8 cellular contexts compared by ENCODE assay signal in the genomic region with DNA sequence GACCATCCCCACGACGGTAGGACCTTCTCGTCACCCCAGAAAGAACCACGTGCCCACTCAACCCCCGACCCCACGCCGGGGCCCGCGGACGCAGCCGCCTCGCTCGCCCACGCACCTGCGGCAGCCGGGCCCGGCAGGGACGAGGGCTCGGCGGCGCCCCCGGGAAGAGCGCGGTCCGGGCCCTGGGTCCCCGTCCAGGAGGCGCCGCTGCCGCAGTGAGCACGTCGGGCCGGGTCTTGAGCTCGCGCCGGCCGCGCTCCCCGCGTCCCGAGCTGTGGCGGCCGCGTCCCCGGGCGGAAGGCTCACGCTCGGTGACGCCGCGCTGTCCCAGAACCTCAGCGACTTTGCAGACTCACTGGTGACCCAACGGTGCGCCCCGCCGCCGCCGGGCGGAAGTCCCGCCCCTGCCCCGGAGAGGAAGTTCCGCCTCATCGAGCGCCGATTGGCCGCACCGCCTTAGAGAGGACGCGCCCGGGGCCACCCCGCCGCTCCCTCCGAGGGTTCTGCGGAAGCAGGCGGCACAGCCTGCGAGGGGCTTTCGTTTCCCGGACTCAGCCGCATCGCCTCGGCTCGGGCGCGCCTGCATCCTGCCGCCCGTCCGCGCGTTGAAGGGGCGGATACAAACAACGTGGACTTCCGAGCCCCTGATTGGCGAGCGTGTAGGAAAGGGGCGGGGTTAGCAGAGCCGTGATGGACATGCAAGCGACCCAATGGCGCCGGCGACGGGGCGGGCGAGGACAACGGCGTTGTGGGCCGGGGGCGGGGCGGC. TPM values are rescaled to one million over a fixed set of nuclear protein-coding genes. Genes with fewer than 3 reads are reported as not detected.
A peak's percentile ranks its signal among the peaks of the same experiment; 100 is the strongest.
DNase-seq lines count a peak whose midpoint lies in the region; ATAC-seq and TF ChIP-seq lines count a peak whose summit lies in the region.

No MANE protein-coding gene starts in this region.

- TF ChIP-seq CTCF in lower leg skin (IDR thresholded peaks at IDR 0.05), result no peak

- ATAC-seq in GM19397 (IDR thresholded peaks at IDR 0.05; ENCODE audit: unreplicated experiment), result peak; percentile 69
- ATAC-seq in HG03558 (IDR thresholded peaks at IDR 0.05; ENCODE audit: extremely low read depth, unreplicated experiment), result peak; percentile 34

- WGBS in lower leg skin, 2 donors, result 1 to 3% methylated on average over 27 to 43 of the region's 107 CpGs

- intact Hi-C loops in lower leg skin (cut with DNase I; ENCODE audit: low total_unique reads), result no loop called here

- H3K4me3 ChIP-seq in lower leg skin (ENCODE audit: low read depth, poor library complexity, severe bottlenecking), result peak overlapping the region; percentile 67

- no peak for TF ChIP-seq POLR2A in lower leg skin (IDR thresholded peaks at IDR 0.05)

- DNase-seq in CD1c-positive myeloid dendritic cell (ENCODE audit: extremely low spot score) (peak; percentile 96), NCI-H748 treated with DMSO at 0.1 percent for 48 hours (lab: John Stamatoyannopoulos, UW) (peak; percentile 68), dermis microvascular lymphatic vessel endothelial cell (ENCODE audit: low read depth in 2 of 2) (peak; percentile 91 to 97), lower leg skin (ENCODE audit: low spot score in 2 of 2) (peak; percentile 97 to 100)
- DNase-seq in activated CD4-positive, alpha-beta T cell treated with anti-CD3 and anti-CD28 coated beads, Interleukin-2, amount 50 U/mL, for 48 hours, result peak; percentile 98 to 99
- DNase-seq in stimulated activated CD4-positive, alpha-beta T cell treated with anti-CD3 and anti-CD28 coated beads, Interleukin-4, amount 100 ng/mL, for 24 hours, result peak; percentile 98

RNA-seq across cellular contexts. Expression of a gene that starts 0.8 kb away (rescaled TPM):
- total RNA-seq in dermis microvascular lymphatic vessel endothelial cell (9.2 and 12.9 TPM in 2 replicates), lower leg skin (100 to 1,000 TPM; 103 to 161 (median 122) TPM)

RNA-seq across cellular contexts. Expression of a gene that starts 19.3 kb away (rescaled TPM):
- total RNA-seq in dermis microvascular lymphatic vessel endothelial cell, result 12.3 and 28.8 TPM in 2 replicates
- 10 to 100 TPM; 33.2 to 46.1 (median 43.5) TPM for total RNA-seq in lower leg skin

RNA-seq across cellular contexts. Expression of a gene that starts 22.3 kb away (rescaled TPM):
- total RNA-seq in dermis microvascular lymphatic vessel endothelial cell (1.3 and 3.0 TPM in 2 replicates), lower leg skin (1 to 10 TPM in 1 of 4 donors, under 1 TPM in 3; 0.49 to 1.0 (median 0.57) TPM)

RNA-seq across cellular contexts. Expression of a gene that starts 28.9 kb away (rescaled TPM):
- total RNA-seq in dermis microvascular lymphatic vessel endothelial cell (not detected in 2 replicates), lower leg skin (not detected)

RNA-seq across cellular contexts. Expression of a gene that starts 41.7 kb away (rescaled TPM):
- under 0.01 and 0.13 TPM in 2 replicates for total RNA-seq in dermis microvascular lymphatic vessel endothelial cell
- total RNA-seq in lower leg skin, result 1 to 10 TPM; 1.3 to 5.0 (median 2.8) TPM

Comparison
In these comparisons a context has a peak if more than half of its experiments do, and no peak if none do; other contexts are left out.
1. Peak in every context shown above with its lines: DNase-seq, ATAC-seq and H3K4me3 ChIP-seq.